Comparison of ENCODE assay signal across 8 cellular contexts in the genomic region with DNA sequence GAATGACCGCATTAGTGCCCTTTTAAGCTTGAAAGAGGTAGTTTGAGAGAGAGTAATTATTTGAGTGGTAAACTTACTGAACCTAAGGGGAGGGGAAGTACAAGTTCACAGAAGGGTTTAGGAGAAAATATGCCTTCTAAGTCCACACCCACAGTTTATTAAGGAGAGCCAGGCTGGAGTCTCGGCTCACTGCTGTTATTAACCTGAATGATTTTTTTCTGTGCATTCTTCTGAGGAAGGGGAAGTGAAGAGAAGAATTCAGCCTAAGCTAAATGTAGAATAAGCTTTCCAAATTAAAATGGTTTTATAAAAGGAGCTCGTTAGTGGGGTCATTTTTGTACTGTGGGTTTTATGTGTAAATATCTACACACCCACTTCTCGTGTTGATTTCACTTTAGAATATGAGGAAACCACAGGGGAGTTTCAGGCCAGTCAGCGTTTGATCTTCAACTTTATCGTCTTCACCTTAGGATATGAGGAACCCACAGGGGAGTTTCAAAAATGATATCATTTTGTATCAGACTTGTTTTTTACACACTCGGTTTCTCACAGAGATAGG. TPM values are rescaled to one million over a fixed set of nuclear protein-coding genes. Genes with fewer than 3 reads are reported as not detected.
DNase-seq lines count a peak whose midpoint lies in the region; ATAC-seq and TF ChIP-seq lines count a peak whose summit lies in the region.

No MANE protein-coding gene starts in this region.

- H3K23me2 ChIP-seq in H9 (ENCODE audit: insufficient read length, low read depth, low read length, poor library complexity, severe bottlenecking) = peaks cover 6% of the 10 kb centered on the region

- no peak overlapping the region for H2BK5ac ChIP-seq in H9 (ENCODE audit: insufficient read length, low read length)
- no peak overlapping the region for H2BK5ac ChIP-seq in mesendoderm (ENCODE audit: low read length)

- H2BK20ac ChIP-seq in H9 (ENCODE audit: low read depth, low read length, poor library complexity, severe bottlenecking) = no peak overlapping the region

- H3K27ac ChIP-seq in H9 (ENCODE audit: insufficient read length, low read depth, low read length) (no peak overlapping the region), mesendoderm (ENCODE audit: low read depth, low read length) (no peak overlapping the region), thoracic aorta (peak overlapping the region; percentile 99)

- no peak overlapping the region for H2BK12ac ChIP-seq in H9 (ENCODE audit: insufficient read length, low read depth, low read length)

- H3K14ac ChIP-seq in H9 (ENCODE audit: insufficient read depth, low read length) = no peak overlapping the region

- BruUV-seq in MCF 10A (replicated peaks; lab: Mats Ljungman, UMichigan) = TSS peak; percentile 61

- H3K36me3 ChIP-seq in mesendoderm (ENCODE audit: control insufficient read depth, insufficient read depth, low read length) (peaks cover 2% of the 10 kb centered on the region), thoracic aorta (peaks cover 6% of the 10 kb centered on the region)

- H3K27me3 ChIP-seq in H9 (ENCODE audit: insufficient read depth, low read length) = no peaks in the 10 kb centered on the region
- no peaks in the 10 kb centered on the region for H3K27me3 ChIP-seq in mesendoderm (ENCODE audit: insufficient read depth, low read length, poor library complexity)
- no peaks in the 10 kb centered on the region for H3K27me3 ChIP-seq in thoracic aorta (replicated peaks; ENCODE audit: insufficient read depth)

- H4K5ac ChIP-seq in H9 (ENCODE audit: insufficient read length, low read depth, low read length) = no peak overlapping the region
- no peak overlapping the region for H4K5ac ChIP-seq in mesendoderm (ENCODE audit: low read length)

- H3K9ac ChIP-seq in H9 (ENCODE audit: extremely low read depth, insufficient read length, low read length) (peak overlapping the region; percentile 71), mesendoderm (ENCODE audit: low read length) (peak overlapping the region; percentile 90)

- peak overlapping the region; percentile 83 for H3K4me2 ChIP-seq in H9 (ENCODE audit: insufficient read depth, insufficient read length, low read length)
- peak overlapping the region; percentile 39 for H3K4me2 ChIP-seq in mesendoderm (ENCODE audit: low read length)

- no peak overlapping the region for H2BK15ac ChIP-seq in H9 (ENCODE audit: low read depth, low read length)
- H2BK15ac ChIP-seq in mesendoderm (replicated peaks; ENCODE audit: low read depth) = no peak overlapping the region

- no peak overlapping the region for H3K27ac Mint-ChIP-seq in H9
- H3K27ac Mint-ChIP-seq in MCF 10A (ENCODE audit: low read depth, unreplicated experiment) = peak overlapping the region; percentile 84

- no peak overlapping the region for H2AFZ ChIP-seq in H9 (ENCODE audit: low read length)

- peaks cover 1 to 17% (median 5%) of the 10 kb centered on the region in 3 experiments; a peak in 4 of 7 replicates for H3K36me3 Mint-ChIP-seq in H9 (ENCODE audit: insufficient read depth in 1 of 3, low read depth in 3 of 3)
- peaks cover 31% of the 10 kb centered on the region for H3K36me3 Mint-ChIP-seq in MCF 10A (ENCODE audit: insufficient read depth, unreplicated experiment)

- no peak for DNase-seq in H9
- DNase-seq in SKM-1 (lab: John Stamatoyannopoulos, UW; ENCODE audit: unreplicated experiment) = peak; percentile 30
- peak; percentile 8 for DNase-seq in MCF 10A (ENCODE audit: unreplicated experiment)
- no peak for DNase-seq in mesendoderm
- no peak for DNase-seq in thoracic aorta (ENCODE audit: low spot score)
- no peak for DNase-seq in COLO668 (lab: John Stamatoyannopoulos, UW; ENCODE audit: unreplicated experiment)

- ATAC-seq in thoracic aorta (ENCODE audit: insufficient number of reproducible peaks, low FRiP score, low read depth) (no peak), HG02610 (IDR thresholded peaks at IDR 0.05; ENCODE audit: unreplicated experiment) (no peak), GM19463 (IDR thresholded peaks at IDR 0.05; ENCODE audit: unreplicated experiment) (no peak)

- POLR2A ChIA-PET in MCF 10A (lab: Yijun Ruan, JAX) = interaction anchor here (0.6 to 8.4 kb wide), 22 partner anchors 8 to 473 kb away, joined by 3 to 182 read pairs (median 4); partner anchors contain the start of genes C15orf40, RAMAC and RPS17

- intact Hi-C loops in MCF 10A (cut with micrococcal nuclease) = no loop called here

- no peak overlapping the region for H3K56ac ChIP-seq in H9 (ENCODE audit: insufficient read length, low read depth, low read length)
- H3K56ac ChIP-seq in mesendoderm (ENCODE audit: low read length) = peak overlapping the region; percentile 93

- H3K4me3 ChIP-seq in mesendoderm (ENCODE audit: low read length) = peak overlapping the region; percentile 72
- H3K4me3 ChIP-seq in thoracic aorta = peak overlapping the region; percentile 98

- H3K4ac ChIP-seq in H9 (ENCODE audit: low read depth, low read length) (no peak overlapping the region), mesendoderm (ENCODE audit: low read depth, low read length) (no peak overlapping the region)

- H3K9me3 ChIP-seq in H9 (ENCODE audit: control insufficient read depth, low read depth, low read length) (no peaks in the 10 kb centered on the region), thoracic aorta (no peaks in the 10 kb centered on the region)

- no peak overlapping the region for H3T11ph ChIP-seq in H9 (ENCODE audit: low read length)

- H3K79me1 ChIP-seq in H9 (ENCODE audit: insufficient read depth, low read depth, low read length, poor library complexity, severe bottlenecking) (no peaks in the 10 kb centered on the region), mesendoderm (ENCODE audit: low read length) (peaks cover 1% of the 10 kb centered on the region)

- H3K23ac ChIP-seq in H9 (ENCODE audit: insufficient read length, low read depth, low read length) (no peak overlapping the region), mesendoderm (ENCODE audit: low read length) (no peak overlapping the region)

- H3K4me1 Mint-ChIP-seq in H9 (peaks cover 10 to 20% of the 10 kb centered on the region in 2 experiments), MCF 10A (ENCODE audit: insufficient read depth, unreplicated experiment) (peaks cover 22% of the 10 kb centered on the region)

- H4K8ac ChIP-seq in H9 (replicated peaks; ENCODE audit: insufficient read length, low read depth, low read length) (no peak overlapping the region), mesendoderm (ENCODE audit: low read depth, low read length) (no peak overlapping the region)

- H3K4me3 Mint-ChIP-seq in H9 = peak overlapping the region; percentile 81 to 92
- H3K4me3 Mint-ChIP-seq in MCF 10A (ENCODE audit: unreplicated experiment) = peak overlapping the region; percentile 84

- H3K9me3 Mint-ChIP-seq in H9 = no peaks in the 10 kb centered on the region
- H3K9me3 Mint-ChIP-seq in MCF 10A (ENCODE audit: unreplicated experiment) = no peaks in the 10 kb centered on the region

- H3K4me1 ChIP-seq in H9 (ENCODE audit: insufficient read depth, low read length) = no peaks in the 10 kb centered on the region
- H3K4me1 ChIP-seq in mesendoderm (ENCODE audit: control insufficient read depth, low read depth, low read length) = no peaks in the 10 kb centered on the region
- peaks cover 21 to 30% of the 10 kb centered on the region in 2 donors for H3K4me1 ChIP-seq in thoracic aorta (ENCODE audit: control insufficient read depth in 1 of 2, low read depth in 2 of 2)

- H3K27me3 Mint-ChIP-seq in H9 (ENCODE audit: low read depth) (no peaks in the 10 kb centered on the region), MCF 10A (ENCODE audit: insufficient read depth, unreplicated experiment) (no peaks in the 10 kb centered on the region)

- no peak overlapping the region for H4K91ac ChIP-seq in H9 (ENCODE audit: insufficient read length, low read depth, low read length)

- H2BK120ac ChIP-seq in H9 (ENCODE audit: low read depth, low read length, poor library complexity, severe bottlenecking) (no peak overlapping the region), mesendoderm (ENCODE audit: low read depth, low read length) (no peak overlapping the region)

- WGBS in H9 (ENCODE audit: extremely low coverage, insufficient read length, low lambda C conversion rate) = no CpG with 5 or more reads among the region's 7 CpGs
- no CpG with 5 or more reads among the region's 7 CpGs for WGBS in mesendoderm (ENCODE audit: extremely low coverage, insufficient coverage, low lambda C conversion rate)

- no peaks in the 10 kb centered on the region for H3K79me2 ChIP-seq in H9 (ENCODE audit: insufficient read depth, low read length)
- no peaks in the 10 kb centered on the region for H3K79me2 ChIP-seq in mesendoderm (ENCODE audit: control insufficient read depth, insufficient read depth, low read length)

- no peak overlapping the region for H3K18ac ChIP-seq in H9 (ENCODE audit: insufficient read length, low read depth, low read length)
- no peak overlapping the region for H3K18ac ChIP-seq in mesendoderm (ENCODE audit: low read length)

- TF ChIP-seq CTCF in H9 (conservative IDR thresholded peaks at IDR 0.05) = no peak
- no peak for TF ChIP-seq CTCF in MCF 10A (IDR thresholded peaks at IDR 0.05; ENCODE audit: unreplicated experiment)
- TF ChIP-seq CTCF in thoracic aorta (IDR thresholded peaks at IDR 0.05) = no peak

- H4K20me1 ChIP-seq in H9 (ENCODE audit: control insufficient read depth, insufficient read depth, insufficient read length) = no peaks in the 10 kb centered on the region

- H2AK5ac ChIP-seq in H9 (ENCODE audit: insufficient read length, low read length) (no peak overlapping the region), mesendoderm (ENCODE audit: low read length) (no peak overlapping the region)

- CTCF ChIA-PET in MCF 10A (lab: Yijun Ruan, JAX) = interaction anchor here (0.6 to 1.7 kb wide), 7 partner anchors 30 to 270 kb away, joined by 3 to 7 read pairs (median 4); partner anchors contain the start of gene RPS17

RNA-seq across cellular contexts. Expression of gene WHAMM, which starts 1.5 kb away (rescaled TPM):
- total RNA-seq in H9 (2021) (3.0 and 3.7 TPM in 2 replicates), MCF 10A (2022) (8.2 and 10.1 TPM in 2 replicates), thoracic aorta (1 to 10 TPM; 8.1 to 9.9 TPM)
- 1.8 TPM for polyA plus RNA-seq in mesendoderm (2013, experiment 1 of 2)
- polyA plus RNA-seq in mesendoderm (2013, experiment 2 of 2) = 2.3 TPM

RNA-seq across cellular contexts. Expression of gene FSD2, which starts 5.1 kb away (rescaled TPM):
- total RNA-seq in H9 (2021) (not detected in 2 replicates), MCF 10A (2022) (not detected in 2 replicates), thoracic aorta (not detected)
- under 0.01 TPM for polyA plus RNA-seq in mesendoderm (2013, experiment 1 of 2)
- not detected for polyA plus RNA-seq in mesendoderm (2013, experiment 2 of 2)

Comparison
In these comparisons a context has a peak if more than half of its experiments do, and no peak if none do; other contexts are left out.
1. DNase-seq: peak in SKM-1 (single experiment) and MCF 10A (single experiment); none in H9 (single experiment), mesendoderm (single experiment), thoracic aorta (single experiment) and COLO668 (single experiment).
2. H3K27ac ChIP-seq: peak in thoracic aorta (2 of 2); none in H9 (single experiment) and mesendoderm (single experiment).